29 cellular contexts compared by ENCODE assay signal in genomic region chr4:106530816-106531215, GRCh38.
DNase-seq lines count a peak whose midpoint lies in the region; ATAC-seq and TF ChIP-seq lines count a peak whose summit lies in the region.
"Had no signal": no experiment of that assay in that cellular context is flagged by ENCODE, and none has a peak within 500 bp of the region (broad histone marks: within the 10 kb centered on the region; RNA-seq: fewer than 3 reads in every experiment).

No MANE protein-coding gene starts in this region.

- ATAC-seq in GM21576 (IDR thresholded peaks at IDR 0.05; ENCODE audit: unreplicated experiment) (no peak), GM21360 (IDR thresholded peaks at IDR 0.05; ENCODE audit: unreplicated experiment) (no peak)
- ATAC-seq: activated naive CD8-positive, alpha-beta T cell treated with anti-CD3 and anti-CD28 coated beads, Interleukin-2, amount 50 U/mL, for 24 hours; left lobe of liver; stimulated activated naive CD8-positive, alpha-beta T cell treated with anti-CD3 and anti-CD28 coated beads, Interleukin-15, Interleukin-2, amounts not matched to agents 100 U/mL and 50 U/mL, for 24 hours had no signal

- H3K14ac ChIP-seq in trophoblast cell (ENCODE audit: low read length): no peak overlapping the region

- H3K4me3 ChIP-seq in ACC112 (ENCODE audit: low read depth, low read length) (no peak overlapping the region), GM23248 (no peak overlapping the region), adipocyte (ENCODE audit: low read length) (no peak overlapping the region), fibroblast of pulmonary artery (replicated peaks; ENCODE audit: low read depth, low read length) (no peak overlapping the region), trophoblast cell (ENCODE audit: low read depth, low read length) (no peak overlapping the region)
- H3K4me3 ChIP-seq: esophagus squamous epithelium, neural progenitor cell, vagina had no signal

- H3K36me3 ChIP-seq in ACC112 (ENCODE audit: insufficient read depth, low read length): no peaks in the 10 kb centered on the region
- no peaks in the 10 kb centered on the region for H3K36me3 ChIP-seq in GM23248 (ENCODE audit: low read depth)
- no peaks in the 10 kb centered on the region for H3K36me3 ChIP-seq in adipocyte (ENCODE audit: control insufficient read depth, insufficient read depth, low read length, severe bottlenecking)
- H3K36me3 ChIP-seq in trophoblast cell (ENCODE audit: control insufficient read depth in 1 of 2, insufficient read depth in 2 of 2, low read length in 2 of 2): no peaks in the 10 kb centered on the region
- H3K36me3 ChIP-seq: esophagus squamous epithelium, neural progenitor cell, vagina had no signal

- H4K8ac ChIP-seq in trophoblast cell (ENCODE audit: low read depth, low read length): no peak overlapping the region

- H3K9me2 ChIP-seq in GM23248 (ENCODE audit: insufficient read depth): peaks cover 3% of the 10 kb centered on the region; the same call in 1 of the 2 replicates

- H4K91ac ChIP-seq in trophoblast cell (ENCODE audit: low read depth, low read length): no peak overlapping the region

- H3K79me1 ChIP-seq in trophoblast cell (ENCODE audit: low read length): no peaks in the 10 kb centered on the region

- H2AK5ac ChIP-seq in trophoblast cell (ENCODE audit: low read length): no peak overlapping the region

- in situ Hi-C loops in GM23248 (cut with MboI): no loop called here

- H3K79me2 ChIP-seq in ACC112 (ENCODE audit: control insufficient read depth, insufficient read depth, low read length, unreplicated experiment) (no peaks in the 10 kb centered on the region), GM23248 (ENCODE audit: insufficient read depth) (no peaks in the 10 kb centered on the region), trophoblast cell (ENCODE audit: control insufficient read depth, insufficient read depth, low read length, poor library complexity) (no peaks in the 10 kb centered on the region)
- H3K79me2 ChIP-seq: parathyroid adenoma had no signal

- no peaks in the 10 kb centered on the region for H4K20me1 ChIP-seq in GM23248 (ENCODE audit: insufficient read depth)

- H3K4ac ChIP-seq in trophoblast cell (ENCODE audit: low read depth, low read length): no peak overlapping the region

- H3K27me3 ChIP-seq in ACC112 (ENCODE audit: insufficient read depth, low read length) (no peaks in the 10 kb centered on the region), GM23248 (replicated peaks; ENCODE audit: insufficient read depth) (no peaks in the 10 kb centered on the region), adipocyte (replicated peaks; ENCODE audit: control insufficient read depth, insufficient read depth, low read length) (no peaks in the 10 kb centered on the region), trophoblast cell (ENCODE audit: insufficient read depth, low read length) (no peaks in the 10 kb centered on the region)
- H3K27me3 ChIP-seq: esophagus squamous epithelium, neural progenitor cell, vagina had no signal

- no peak overlapping the region for H2BK5ac ChIP-seq in trophoblast cell (ENCODE audit: low read depth, low read length, poor library complexity)

- H3F3A ChIP-seq in GM23248 (ENCODE audit: insufficient read depth): peaks cover 15% of the 10 kb centered on the region

- DNase-seq in GM23248 (peak; percentile 26), adipocyte (ENCODE audit: low read depth) (peak; percentile 62), fibroblast of pulmonary artery (ENCODE audit: low read depth) (peak; percentile 4), trophoblast cell (no peak)
- no peak for DNase-seq in activated CD4-positive, alpha-beta T cell treated with anti-CD3 and anti-CD28 coated beads for 48 hours
- DNase-seq: activated CD4-positive, alpha-beta memory T cell treated with anti-CD3 and anti-CD28 coated beads for 36 hours; activated CD4-positive, CD25-positive, alpha-beta regulatory T cell treated with anti-CD3 and anti-CD28 coated beads, Interleukin-2, amount 50 U/mL, for 72 hours; activated CD8-positive, alpha-beta memory T cell treated with anti-CD3 and anti-CD28 coated beads, Interleukin-2, amount 50 U/mL, for 4 hours; activated naive CD4-positive, alpha-beta T cell; activated naive CD8-positive, alpha-beta T cell treated with anti-CD3 and anti-CD28 coated beads, Interleukin-2, amount 50 U/mL, for 24 hours; CD8-positive, alpha-beta memory T cell; dermis blood vessel endothelial cell; esophagus squamous epithelium; glutamatergic neuron; mesendoderm; NCI-H1092; NCI-H1694 treated with DMSO at 0.1 percent for 48 hours; NCI-H446 treated with DMSO at 0.1 percent for 48 hours; NCI-H774; retina; small intestine; stimulated activated naive CD8-positive, alpha-beta T cell treated with anti-CD3 and anti-CD28 coated beads, Interleukin-15, Interleukin-2, amounts not matched to agents 100 U/mL and 50 U/mL, for 24 hours had no signal

- H3K9ac ChIP-seq in GM23248 (no peak overlapping the region), adipocyte (ENCODE audit: low read length) (no peak overlapping the region), trophoblast cell (ENCODE audit: low read length) (no peak overlapping the region)
- H3K9ac ChIP-seq: neural progenitor cell, parathyroid adenoma had no signal

- H3K9me3 ChIP-seq in GM23248 (ENCODE audit: low read depth) (no peaks in the 10 kb centered on the region), adipocyte (ENCODE audit: control insufficient read depth, low read length) (no peaks in the 10 kb centered on the region), trophoblast cell (ENCODE audit: insufficient read depth, low read depth, low read length) (no peaks in the 10 kb centered on the region)
- H3K9me3 ChIP-seq: esophagus squamous epithelium, vagina had no signal

- TF ChIP-seq CTCF in fibroblast of pulmonary artery (IDR thresholded peaks at IDR 0.05; ENCODE audit: low read length, missing control alignments): no peak

- no peak overlapping the region for H4K12ac ChIP-seq in trophoblast cell (ENCODE audit: low read depth, low read length)

- H3K27ac ChIP-seq in ACC112 (ENCODE audit: low read depth, low read length): 0 out of 2 replicates have a peak overlapping the region, but pooled peaks have one; percentile 3
- peak overlapping the region; percentile 74 for H3K27ac ChIP-seq in GM23248
- no peak overlapping the region for H3K27ac ChIP-seq in trophoblast cell (ENCODE audit: low read depth, low read length)
- H3K27ac ChIP-seq: esophagus squamous epithelium, neural progenitor cell, parathyroid adenoma, vagina had no signal

- no peak overlapping the region for H2BK120ac ChIP-seq in trophoblast cell (ENCODE audit: insufficient read depth, low read length, poor library complexity)

- H3K4me2 ChIP-seq in GM23248 (ENCODE audit: unreplicated experiment): peak overlapping the region; percentile 65
- no peak overlapping the region for H3K4me2 ChIP-seq in trophoblast cell (ENCODE audit: low read length)
- H3K4me2 ChIP-seq: neural progenitor cell had no signal

- no peak overlapping the region for H3K18ac ChIP-seq in trophoblast cell (ENCODE audit: low read length)

- H3K23ac ChIP-seq in trophoblast cell (ENCODE audit: low read length): no peak overlapping the region

- H3K4me1 ChIP-seq in ACC112 (ENCODE audit: control insufficient read depth, insufficient read depth, low read length, unreplicated experiment) (peaks cover 25% of the 10 kb centered on the region), GM23248 (ENCODE audit: insufficient read depth) (peaks cover 25% of the 10 kb centered on the region), adipocyte (ENCODE audit: control insufficient read depth, insufficient read depth, low read length) (peaks cover 29% of the 10 kb centered on the region), trophoblast cell (ENCODE audit: control insufficient read depth in 1 of 2, insufficient read depth in 2 of 2, low read length in 2 of 2) (no peaks in the 10 kb centered on the region)
- H3K4me1 ChIP-seq: esophagus squamous epithelium, neural progenitor cell, parathyroid adenoma had no signal

- H2AFZ ChIP-seq in ACC112 (ENCODE audit: low read length, unreplicated experiment) (no peak overlapping the region), GM23248 (peak overlapping the region; percentile 61), trophoblast cell (ENCODE audit: insufficient read depth, low read length, poor library complexity) (no peak overlapping the region)
- H2AFZ ChIP-seq: neural progenitor cell, parathyroid adenoma had no signal

- H2BK12ac ChIP-seq in trophoblast cell (ENCODE audit: low read length): no peak overlapping the region

Comparison
In these comparisons a context has a peak if more than half of its experiments do, and no peak if none do; other contexts are left out.
1. DNase-seq: peak in GM23248 (single experiment), adipocyte (single experiment) and fibroblast of pulmonary artery (single experiment); none in activated CD4-positive, alpha-beta T cell treated with anti-CD3 and anti-CD28 coated beads for 48 hours (single experiment) and trophoblast cell (0 of 2).